ENCODE assay signal across 17 cellular contexts in genomic region chr4:104989363-104989762, GRCh38.
DNase-seq lines count a peak whose midpoint lies in the region; FAIRE-seq and TF ChIP-seq lines count a peak whose summit lies in the region.
"Had no signal": no experiment of that assay in that cellular context is flagged by ENCODE, and none has a peak within 500 bp of the region (broad histone marks: within the 10 kb centered on the region; RNA-seq: fewer than 3 reads in every experiment).

No MANE protein-coding gene starts in this region.

- H3K9me3 ChIP-seq in kidney (ENCODE audit: control insufficient read depth in 1 of 2, low read length in 2 of 2): peaks cover 0 to 10% of the 10 kb centered on the region in 2 donors
- H3K9me3 ChIP-seq: gastrocnemius medialis, SJSA1, uterus had no signal

- no peak for TF ChIP-seq CTCF in fibroblast of the aortic adventitia (IDR thresholded peaks at IDR 0.05; ENCODE audit: insufficient read depth, low read length)
- TF ChIP-seq CTCF in coronary artery (IDR thresholded peaks at IDR 0.05): no peak
- no peak for TF ChIP-seq CTCF in GM13976 (IDR thresholded peaks at IDR 0.05; ENCODE audit: borderline replicate concordance, control extremely low read depth, extremely low read depth, insufficient read depth, missing control alignments)
- no peak for TF ChIP-seq CTCF in kidney (IDR thresholded peaks at IDR 0.05; ENCODE audit: borderline replicate concordance, extremely low read depth, insufficient read depth)

- in situ Hi-C loops in GM13976 (cut with MboI; ENCODE audit: low sequenced_read_pairs, unreplicated experiment): no loop called here

- no peak overlapping the region for H3K9ac ChIP-seq in kidney (ENCODE audit: low read length in 2 of 2)

- H3K4me1 ChIP-seq in kidney (ENCODE audit: control insufficient read depth in 1 of 2, insufficient read depth in 1 of 2, low read depth in 1 of 2, low read length in 2 of 2): no peaks in the 10 kb centered on the region
- H3K4me1 ChIP-seq: SJSA1, uterus had no signal

- intact Hi-C loops in kidney (cut with DNase I): no loop called here

- H3K4me3 ChIP-seq in fibroblast of the aortic adventitia (ENCODE audit: low read depth, low read length) (no peak overlapping the region), coronary artery (no peak overlapping the region), kidney (ENCODE audit: low read length in 2 of 2) (no peak overlapping the region)
- H3K4me3 ChIP-seq: gastrocnemius medialis, SJSA1, uterus had no signal

- DNase-seq in COR-L47 (lab: John Stamatoyannopoulos, UW): peak; percentile 64
- DNase-seq in NCI-H1105 (lab: John Stamatoyannopoulos, UW): peak; percentile 43
- peak; percentile 20 for DNase-seq in RKO (ENCODE audit: low spot score)
- peak; percentile 6 for DNase-seq in fibroblast of the aortic adventitia (ENCODE audit: low read depth)
- no peak for DNase-seq in activated CD4-positive, CD25-positive, alpha-beta regulatory T cell (lab: John Stamatoyannopoulos, UW)
- DNase-seq in coronary artery (ENCODE audit: low spot score): no peak
- DNase-seq in GM13976 (ENCODE audit: low spot score): no peak
- DNase-seq in kidney: no peak
- DNase-seq: activated naive CD8-positive, alpha-beta T cell treated with anti-CD3 and anti-CD28 coated beads for 36 hours; cortex of kidney; DMS79; gastrocnemius medialis; NCI-H526 treated with DMSO at 0.1 percent for 48 hours; WERI-Rb-1 had no signal

- H3K36me3 ChIP-seq in kidney (ENCODE audit: control insufficient read depth in 1 of 2, insufficient read depth in 2 of 2, low read length in 2 of 2): no peaks in the 10 kb centered on the region
- H3K36me3 ChIP-seq: gastrocnemius medialis, SJSA1, uterus, WERI-Rb-1 had no signal

- H3K27ac ChIP-seq in coronary artery (no peak overlapping the region), kidney (ENCODE audit: low read depth in 2 of 2, low read length in 2 of 2) (no peak overlapping the region)
- H3K27ac ChIP-seq: gastrocnemius medialis, SJSA1, uterus, WERI-Rb-1 had no signal

- no peak for FAIRE-seq in kidney (lab: Jason Lieb, UNC)
- FAIRE-seq: keratinocyte had no signal

Comparison
In these comparisons a context has a peak if more than half of its experiments do, and no peak if none do; other contexts are left out.
1. DNase-seq: peak in COR-L47 (single experiment), NCI-H1105 (single experiment), RKO (single experiment) and fibroblast of the aortic adventitia (single experiment); none in activated CD4-positive, CD25-positive, alpha-beta regulatory T cell (0 of 4), coronary artery (single experiment), GM13976 (single experiment) and kidney (single experiment).